Comparison of ENCODE assay signal across 8 cellular contexts in the genomic region with DNA sequence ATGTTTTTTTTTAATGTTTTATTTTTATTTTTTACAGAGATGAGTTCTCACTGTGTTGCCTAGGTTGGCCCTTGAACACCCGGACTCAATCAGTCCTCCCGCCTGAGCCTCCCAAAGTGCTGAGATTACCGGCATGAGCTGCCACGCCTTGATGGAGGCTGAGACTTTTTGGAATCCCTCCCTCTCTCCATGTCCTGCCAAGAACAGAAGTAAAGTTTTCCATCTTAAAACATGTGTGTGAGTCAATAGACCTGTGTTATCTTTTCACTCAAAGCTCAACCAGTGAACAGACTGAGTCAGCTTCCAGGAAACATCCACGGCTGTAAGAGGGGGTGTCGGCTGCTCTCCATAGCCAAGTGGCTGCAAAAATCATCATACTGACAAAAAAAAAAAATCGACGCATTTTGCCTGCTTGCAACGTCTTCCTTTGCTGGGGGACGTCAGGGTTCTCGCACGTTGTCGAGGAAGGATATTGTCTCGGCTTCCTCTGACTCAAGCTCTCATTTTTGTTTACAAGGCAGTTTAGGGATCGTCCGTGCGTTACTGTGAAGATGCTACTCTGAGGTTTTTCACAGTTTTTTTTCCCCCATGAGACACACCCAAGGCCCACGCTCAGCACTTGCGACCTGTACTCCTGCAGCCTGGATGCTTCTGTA. TPM values are rescaled to one million over a fixed set of nuclear protein-coding genes. Genes with fewer than 3 reads are reported as not detected.
A peak's percentile ranks its signal among the peaks of the same experiment; 100 is the strongest.
DNase-seq lines count a peak whose midpoint lies in the region; ATAC-seq and TF ChIP-seq lines count a peak whose summit lies in the region.

No MANE protein-coding gene starts in this region.

- H3K79me2 ChIP-seq in SK-N-SH (ENCODE audit: insufficient read depth), result no peaks in the 10 kb centered on the region

- H3K79me1 ChIP-seq in mesenchymal stem cell (replicated peaks; ENCODE audit: low read length, poor library complexity, severe bottlenecking), result no peaks in the 10 kb centered on the region

- H3K9me3 ChIP-seq in SK-N-SH (no peaks in the 10 kb centered on the region), mesenchymal stem cell (ENCODE audit: control insufficient read depth, low read length) (no peaks in the 10 kb centered on the region)

- no peaks in the 10 kb centered on the region for H3K9me2 ChIP-seq in SK-N-SH

- no peak overlapping the region for H2BK15ac ChIP-seq in mesenchymal stem cell (ENCODE audit: low read depth, poor library complexity, severe bottlenecking)

- no peak overlapping the region for H3K9ac ChIP-seq in SK-N-SH
- no peak overlapping the region for H3K9ac ChIP-seq in mesenchymal stem cell (ENCODE audit: low read length)

- H2AFZ ChIP-seq in SK-N-SH (ENCODE audit: low read depth) (0 out of 2 replicates have a peak overlapping the region, but pooled peaks have one; percentile 16), mesenchymal stem cell (ENCODE audit: low read depth, low read length) (no peak overlapping the region)

- no peak for TF ChIP-seq CTCF in SK-N-SH (IDR thresholded peaks at IDR 0.05)

- H3K27me3 ChIP-seq in SK-N-SH (ENCODE audit: insufficient read depth), result peaks cover 26% of the 10 kb centered on the region; the same call in 1 of the 2 replicates
- peaks cover 0 to 63% of the 10 kb centered on the region in 2 experiments for H3K27me3 ChIP-seq in mesenchymal stem cell (ENCODE audit: control insufficient read depth in 1 of 2, insufficient read depth in 1 of 2, low read length in 2 of 2)

- H3K4me1 ChIP-seq in SK-N-SH (ENCODE audit: control insufficient read depth in 1 of 2, insufficient read depth in 2 of 2, low read depth in 1 of 2, low read length in 1 of 2) (peaks cover 0 to 5% of the 10 kb centered on the region in 2 experiments; a peak in 1 of 4 replicates), mesenchymal stem cell (ENCODE audit: control insufficient read depth, insufficient read depth, low read depth, low read length) (peaks cover 7% of the 10 kb centered on the region)

- H3K36me3 Mint-ChIP-seq in activated naive CD8-positive, alpha-beta T cell treated with anti-CD3 and anti-CD28 coated beads, Interleukin-2, amount 50 U/mL, for 24 hours (ENCODE audit: low read depth), result peaks cover 3% of the 10 kb centered on the region

- no peak overlapping the region for H3K4ac ChIP-seq in mesenchymal stem cell (ENCODE audit: low read depth in 1 of 2, low read length in 2 of 2)

- H3K4me1 Mint-ChIP-seq in activated naive CD8-positive, alpha-beta T cell treated with anti-CD3 and anti-CD28 coated beads, Interleukin-2, amount 50 U/mL, for 24 hours, result peaks cover 59% of the 10 kb centered on the region

- H2BK12ac ChIP-seq in mesenchymal stem cell (ENCODE audit: low read length in 2 of 2), result no peak overlapping the region

- H3K18ac ChIP-seq in mesenchymal stem cell (ENCODE audit: low read depth in 1 of 2, low read length in 2 of 2), result no peak overlapping the region

- no peaks in the 10 kb centered on the region for H3K27me3 Mint-ChIP-seq in activated naive CD8-positive, alpha-beta T cell treated with anti-CD3 and anti-CD28 coated beads, Interleukin-2, amount 50 U/mL, for 24 hours

- no peak for TF ChIP-seq EP300 in SK-N-SH (IDR thresholded peaks at IDR 0.05; ENCODE audit: borderline replicate concordance in 1 of 2, low read depth in 1 of 2, low read length in 1 of 2)

- H3K4me3 ChIP-seq in SK-N-SH (ENCODE audit: low read depth in 2 of 2, low read length in 1 of 2) (no peak overlapping the region), mesenchymal stem cell (ENCODE audit: insufficient read depth in 1 of 2, low read depth in 1 of 2, low read length in 2 of 2) (no peak overlapping the region)

- DNase-seq in SK-N-SH, result no peak
- peak; percentile 64 for DNase-seq in activated naive CD8-positive, alpha-beta T cell treated with anti-CD3 and anti-CD28 coated beads, Interleukin-2, amount 50 U/mL, for 24 hours
- DNase-seq in mesenchymal stem cell, result peak; percentile 51
- peak; percentile 66 for DNase-seq in stromal cell of bone marrow (ENCODE audit: low read depth)
- no peak for DNase-seq in KBM-7
- no peak for DNase-seq in HuH-7 (ENCODE audit: low spot score)
- no peak for DNase-seq in NCI-H446 treated with DMSO at 0.1 percent for 48 hours (lab: John Stamatoyannopoulos, UW)

- H3K36me3 ChIP-seq in SK-N-SH (replicated peaks in 1 of 2; ENCODE audit: control insufficient read depth in 1 of 2, insufficient read depth in 2 of 2, low read length in 1 of 2) (no peaks in the 10 kb centered on the region), mesenchymal stem cell (ENCODE audit: control insufficient read depth in 1 of 2, insufficient read depth in 2 of 2, low read depth in 1 of 2, low read length in 2 of 2) (no peaks in the 10 kb centered on the region)

- H4K91ac ChIP-seq in mesenchymal stem cell (ENCODE audit: low read length), result no peak overlapping the region

- no peak overlapping the region for H2AK5ac ChIP-seq in mesenchymal stem cell (ENCODE audit: low read length, severe bottlenecking)

- H3K9me3 Mint-ChIP-seq in activated naive CD8-positive, alpha-beta T cell treated with anti-CD3 and anti-CD28 coated beads, Interleukin-2, amount 50 U/mL, for 24 hours, result no peaks in the 10 kb centered on the region

- H4K20me1 ChIP-seq in SK-N-SH (ENCODE audit: insufficient read depth), result no peaks in the 10 kb centered on the region

- H4K8ac ChIP-seq in mesenchymal stem cell (ENCODE audit: low read length), result no peak overlapping the region

- in situ Hi-C loops in KBM-7 (cut with MboI; ENCODE audit: low pct_unique_long_range_greater_than_20kb, low sequenced_read_pairs), result loop anchor here (25.0 kb wide), 1 partner anchor 1150 kb away; no protein-coding TSS in a partner anchor

- no peak overlapping the region for H2BK120ac ChIP-seq in mesenchymal stem cell (ENCODE audit: low read depth, low read length)

- CTCF ChIA-PET in SK-N-SH (lab: Yijun Ruan, JAX), result no interaction called here

- H3K27ac Mint-ChIP-seq in activated naive CD8-positive, alpha-beta T cell treated with anti-CD3 and anti-CD28 coated beads, Interleukin-2, amount 50 U/mL, for 24 hours, result peak overlapping the region; percentile 93

- TF ChIP-seq RAD21 in SK-N-SH (IDR thresholded peaks at IDR 0.05; ENCODE audit: low read length), result no peak

- H3K27ac ChIP-seq in SK-N-SH (ENCODE audit: low read depth in 2 of 2, low read length in 1 of 2) (no peak overlapping the region), mesenchymal stem cell (ENCODE audit: low read length, poor library complexity, severe bottlenecking) (no peak overlapping the region)

- 33% methylated on average over 19 of the region's 19 CpGs for WGBS in SK-N-SH (ENCODE audit: low lambda C conversion rate)
- 65% methylated on average over 19 of the region's 19 CpGs for WGBS in mesenchymal stem cell

- ATAC-seq in SK-N-SH treated with all-trans-retinoic acid at 6 μM for 48 hours, result no peak; the same call in 2 of the 3 replicates
- ATAC-seq in activated naive CD8-positive, alpha-beta T cell treated with anti-CD3 and anti-CD28 coated beads, Interleukin-2, amount 50 U/mL, for 24 hours, result peak; percentile 91

- peak overlapping the region; percentile 65 for H3K4me3 Mint-ChIP-seq in activated naive CD8-positive, alpha-beta T cell treated with anti-CD3 and anti-CD28 coated beads, Interleukin-2, amount 50 U/mL, for 24 hours

- POLR2A ChIA-PET in SK-N-SH (lab: Yijun Ruan, JAX), result no interaction called here

- H3K14ac ChIP-seq in mesenchymal stem cell (ENCODE audit: low read length in 2 of 2), result no peak overlapping the region

- peaks cover 15% of the 10 kb centered on the region for H3F3A ChIP-seq in SK-N-SH (replicated peaks; ENCODE audit: insufficient read depth)

- no peak overlapping the region for H2BK5ac ChIP-seq in mesenchymal stem cell (ENCODE audit: low read depth, low read length, poor library complexity, severe bottlenecking)

- no peak overlapping the region for H3K23ac ChIP-seq in mesenchymal stem cell (ENCODE audit: low read length in 2 of 2)

- H3K4me2 ChIP-seq in SK-N-SH (peak overlapping the region; percentile 37; the same call in 1 of the 2 replicates), mesenchymal stem cell (ENCODE audit: low read length, poor library complexity, severe bottlenecking) (peak overlapping the region; percentile 7)

TF ChIP-seq in SK-N-SH, 30 proteins besides CTCF, POLR2A, EP300 and RAD21 (continues in another document):
- TF ChIP-seq, protein P1, sequence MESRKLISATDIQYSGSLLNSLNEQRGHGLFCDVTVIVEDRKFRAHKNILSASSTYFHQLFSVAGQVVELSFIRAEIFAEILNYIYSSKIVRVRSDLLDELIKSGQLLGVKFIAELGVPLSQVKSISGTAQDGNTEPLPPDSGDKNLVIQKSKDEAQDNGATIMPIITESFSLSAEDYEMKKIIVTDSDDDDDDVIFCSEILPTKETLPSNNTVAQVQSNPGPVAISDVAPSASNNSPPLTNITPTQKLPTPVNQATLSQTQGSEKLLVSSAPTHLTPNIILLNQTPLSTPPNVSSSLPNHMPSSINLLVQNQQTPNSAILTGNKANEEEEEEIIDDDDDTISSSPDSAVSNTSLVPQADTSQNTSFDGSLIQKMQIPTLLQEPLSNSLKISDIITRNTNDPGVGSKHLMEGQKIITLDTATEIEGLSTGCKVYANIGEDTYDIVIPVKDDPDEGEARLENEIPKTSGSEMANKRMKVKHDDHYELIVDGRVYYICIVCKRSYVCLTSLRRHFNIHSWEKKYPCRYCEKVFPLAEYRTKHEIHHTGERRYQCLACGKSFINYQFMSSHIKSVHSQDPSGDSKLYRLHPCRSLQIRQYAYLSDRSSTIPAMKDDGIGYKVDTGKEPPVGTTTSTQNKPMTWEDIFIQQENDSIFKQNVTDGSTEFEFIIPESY (IDR thresholded peaks at IDR 0.05; ENCODE audit: borderline replicate concordance, low read depth), result no peak

TF ChIP-seq in SK-N-SH treated with all-trans-retinoic acid at 6 μM for 48 hours, 23 proteins besides CTCF, POLR2A, EP300 and RAD21:
- TF ChIP-seq ZC3H10 (CRISPR knock-in tag; IDR thresholded peaks at IDR 0.05), result no peak
- TF ChIP-seq ARNTL (CRISPR knock-in tag; IDR thresholded peaks at IDR 0.05; ENCODE audit: borderline replicate concordance, low read depth), result no peak
- no peak for TF ChIP-seq BACH2 (CRISPR knock-in tag; IDR thresholded peaks at IDR 0.05; ENCODE audit: borderline replicate concordance)
- no peak for TF ChIP-seq ZNF8 (CRISPR knock-in tag; IDR thresholded peaks at IDR 0.05)

RNA-seq across cellular contexts. Expression of a gene that starts 10.0 kb away (rescaled TPM):
- polyA plus RNA-seq in SK-N-SH (2012; rRNA removed), result 34.7 and 37.7 TPM in 2 replicates
- polyA plus RNA-seq in SK-N-SH (2012; cell fraction: cytosol; rRNA removed), result 18.0 and 22.9 TPM in 2 replicates
- 47.0 and 65.2 TPM in 2 replicates for polyA plus RNA-seq in SK-N-SH (2012; cell fraction: nucleus; rRNA removed)
- polyA plus RNA-seq in mesenchymal stem cell (2013, experiment 1 of 2), result 21.6 TPM
- polyA plus RNA-seq in mesenchymal stem cell (2013, experiment 2 of 2), result 21.5 TPM

Comparison
In these comparisons a context has a peak if more than half of its experiments do, and no peak if none do; other contexts are left out.
1. DNase-seq: peak in activated naive CD8-positive, alpha-beta T cell treated with anti-CD3 and anti-CD28 coated beads, Interleukin-2, amount 50 U/mL, for 24 hours (single experiment), mesenchymal stem cell (single experiment) and stromal cell of bone marrow (single experiment); none in SK-N-SH (single experiment), KBM-7 (single experiment), HuH-7 (single experiment) and NCI-H446 treated with DMSO at 0.1 percent for 48 hours (single experiment).